1 cellular context compared by ENCODE assay signal in the genomic region with DNA sequence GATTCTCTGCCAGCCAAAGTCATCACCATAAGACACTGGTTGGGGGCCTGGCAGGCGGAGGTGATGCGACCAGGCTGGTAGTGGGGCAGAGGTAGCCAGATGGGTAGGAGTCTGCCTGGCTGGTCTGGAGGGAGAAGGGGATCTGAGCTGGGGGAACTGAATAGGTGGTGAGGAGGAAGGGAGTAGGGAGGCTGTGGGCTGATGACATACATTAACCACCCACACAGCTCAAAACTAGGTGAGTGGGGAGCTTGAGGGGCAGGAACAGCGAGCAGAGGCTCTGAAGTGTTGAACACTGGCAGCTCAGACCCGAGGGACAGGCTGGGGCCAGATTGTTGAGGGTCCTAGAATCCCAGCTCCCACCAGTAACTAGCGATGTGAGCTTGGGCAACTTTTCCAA.
TF ChIP-seq lines count a peak whose summit lies in the region.

No MANE protein-coding gene starts in this region.

TF ChIP-seq in H1, 55 proteins besides CTCF, POLR2A, EP300 and RAD21:
- TF ChIP-seq POU5F1 (IDR thresholded peaks at IDR 0.05; ENCODE audit: low read depth, low read length) (no peak), KDM4A (IDR thresholded peaks at IDR 0.05; ENCODE audit: low read depth, low read length, severe bottlenecking) (no peak), TAF1 (IDR thresholded peaks at IDR 0.05; ENCODE audit: low read depth, low read length) (no peak), BRCA1 (IDR thresholded peaks at IDR 0.05; ENCODE audit: low read depth, low read length) (no peak), SP4 (IDR thresholded peaks at IDR 0.05; ENCODE audit: low read length) (no peak)
TF ChIP-seq in H1: peak in this region for 0.
